8 cellular contexts compared by ENCODE assay signal in the genomic region with DNA sequence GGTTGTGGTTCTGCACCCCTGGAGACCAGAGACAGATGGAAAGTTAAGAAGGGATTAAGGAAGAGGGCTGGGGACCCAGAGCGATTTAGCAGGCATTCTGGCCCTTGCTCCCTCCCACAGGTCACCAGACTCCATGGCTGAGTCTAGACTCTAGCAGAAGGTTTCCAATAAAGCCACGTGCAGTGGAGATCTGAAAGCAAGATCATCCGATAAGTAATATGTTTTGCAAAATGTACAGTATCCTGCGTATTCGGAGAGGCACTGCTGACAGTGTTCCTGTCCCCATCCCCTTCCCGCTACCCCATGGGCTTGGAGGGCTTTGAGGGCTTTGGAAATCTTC. TPM values are rescaled to one million over a fixed set of nuclear protein-coding genes. Genes with fewer than 3 reads are reported as not detected.
A peak's percentile ranks its signal among the peaks of the same experiment; 100 is the strongest.
DNase-seq lines count a peak whose midpoint lies in the region; ATAC-seq and TF ChIP-seq lines count a peak whose summit lies in the region.

No MANE protein-coding gene starts in this region.

- peak overlapping the region; percentile 86 for H3K4me3 Mint-ChIP-seq in stimulated activated memory B cell treated with anti-CD40 and anti-IgM and Interleukin-4, amounts not matched to agents 10 μg/mL and 1 μg/mL and 100 μg/mL, for 72 hours

- H3K4me3 ChIP-seq in WI38 (ENCODE audit: low read depth, low read length), result peak overlapping the region; percentile 54
- H3K4me3 ChIP-seq in hepatocyte, result peak overlapping the region; percentile 85

- H3K4me1 ChIP-seq in hepatocyte (ENCODE audit: insufficient read depth), result peaks cover 11% of the 10 kb centered on the region

- peak overlapping the region; percentile 62 for H3K27ac Mint-ChIP-seq in stimulated activated memory B cell treated with anti-CD40 and anti-IgM and Interleukin-4, amounts not matched to agents 10 μg/mL and 1 μg/mL and 100 μg/mL, for 72 hours

- no peaks in the 10 kb centered on the region for H3K9me3 Mint-ChIP-seq in stimulated activated memory B cell treated with anti-CD40 and anti-IgM and Interleukin-4, amounts not matched to agents 10 μg/mL and 1 μg/mL and 100 μg/mL, for 72 hours

- peak; percentile 37 for ATAC-seq in stimulated activated memory B cell treated with anti-CD40 and anti-IgM and Interleukin-4, amounts not matched to agents 10 μg/mL and 1 μg/mL and 100 μg/mL, for 72 hours
- ATAC-seq in HG02885 (IDR thresholded peaks at IDR 0.05; ENCODE audit: poor library complexity, unreplicated experiment), result no peak

- no peak overlapping the region for H3K27ac ChIP-seq in hepatocyte

- H3K36me3 Mint-ChIP-seq in stimulated activated memory B cell treated with anti-CD40 and anti-IgM and Interleukin-4, amounts not matched to agents 10 μg/mL and 1 μg/mL and 100 μg/mL, for 72 hours, result no peaks in the 10 kb centered on the region

- H3K27me3 Mint-ChIP-seq in stimulated activated memory B cell treated with anti-CD40 and anti-IgM and Interleukin-4, amounts not matched to agents 10 μg/mL and 1 μg/mL and 100 μg/mL, for 72 hours, result peaks cover 10% of the 10 kb centered on the region

- 49% methylated on average over 6 of the region's 6 CpGs for WGBS in hepatocyte (ENCODE audit: low lambda C conversion rate, missing lambda C conversion rate)

- H3K4me1 Mint-ChIP-seq in stimulated activated memory B cell treated with anti-CD40 and anti-IgM and Interleukin-4, amounts not matched to agents 10 μg/mL and 1 μg/mL and 100 μg/mL, for 72 hours, result peaks cover 31% of the 10 kb centered on the region

- H3K36me3 ChIP-seq in hepatocyte (replicated peaks; ENCODE audit: insufficient read depth, low read depth), result no peaks in the 10 kb centered on the region

- H3K27me3 ChIP-seq in hepatocyte, result peaks cover 2% of the 10 kb centered on the region

- DNase-seq in NCI-H2227 treated with DMSO at 0.1 percent for 48 hours (lab: John Stamatoyannopoulos, UW) (peak; percentile 28), NCI-H2227 (lab: John Stamatoyannopoulos, UW; ENCODE audit: unreplicated experiment) (no peak), hepatocyte (ENCODE audit: low spot score) (no peak), T1000 (lab: John Stamatoyannopoulos, UW) (no peak), ureter (ENCODE audit: low spot score) (no peak)

- peak overlapping the region; percentile 90 for H3K4me2 ChIP-seq in hepatocyte

- H3K79me2 ChIP-seq in hepatocyte, result peaks cover 3% of the 10 kb centered on the region

- H3K9me3 ChIP-seq in hepatocyte (ENCODE audit: low read depth), result no peaks in the 10 kb centered on the region

- TF ChIP-seq CTCF in WI38 (IDR thresholded peaks at IDR 0.05; ENCODE audit: low read depth, low read length), result no peak
- TF ChIP-seq CTCF in hepatocyte (IDR thresholded peaks at IDR 0.05; ENCODE audit: poor library complexity), result no peak

- no peaks in the 10 kb centered on the region for H3K9me2 ChIP-seq in hepatocyte (replicated peaks; ENCODE audit: insufficient read depth)

- H2AFZ ChIP-seq in hepatocyte, result peak overlapping the region; percentile 99

- H4K20me1 ChIP-seq in hepatocyte (ENCODE audit: insufficient read depth, poor library complexity, severe bottlenecking), result no peaks in the 10 kb centered on the region

RNA-seq across cellular contexts. Expression of gene GPRIN3, which starts 0.5 kb away (rescaled TPM):
- total RNA-seq in hepatocyte (2.6 and 3.0 TPM in 2 replicates), ureter (3.5 TPM)
- 0.60 and 0.64 TPM in 2 replicates for polyA plus RNA-seq in hepatocyte
